Comparison of ENCODE assay signal across 25 cellular contexts in genomic region chr12:30967026-30967425, GRCh38. TPM values are rescaled to one million over a fixed set of nuclear protein-coding genes. Genes with fewer than 3 reads are reported as not detected.
"Had no signal": no experiment of that assay in that cellular context is flagged by ENCODE, and none has a peak within 500 bp of the region (broad histone marks: within the 10 kb centered on the region; RNA-seq: fewer than 3 reads in every experiment).

No MANE protein-coding gene starts in this region.

- H3K27ac ChIP-seq: breast epithelium, coronary artery, hepatocyte, skin epidermis, vagina had no signal

- H2AFZ ChIP-seq: hepatocyte had no signal

- DNase-seq: activated CD4-positive, alpha-beta T cell treated with anti-CD3 and anti-CD28 coated beads, Interleukin-2, amount 50 U/mL, for 1 hour; activated CD8-positive, alpha-beta T cell treated with anti-CD3 and anti-CD28 coated beads for 36 hours; activated T-cell treated with anti-CD3 and anti-CD28 coated beads, Interleukin-2, amount 50 U/mL, for 48 hours; central memory CD4-positive, alpha-beta T cell; effector memory CD4-positive, alpha-beta T cell; islet precursor cell; left colon; naive thymus-derived CD4-positive, alpha-beta T cell; nucleus accumbens; stimulated activated CD4-positive, alpha-beta T cell treated with anti-CD3 and anti-CD28 coated beads, Interleukin-1b, Interleukin-23, amount 100 ng/mL, for 48 hours; stimulated activated CD4-positive, alpha-beta T cell treated with anti-CD3 and anti-CD28 coated beads, Interleukin-4, amount 100 ng/mL, for 4 hours; stimulated activated CD8-positive, alpha-beta memory T cell treated with anti-CD3 and anti-CD28 coated beads, Interleukin-4, amount 100 ng/mL, for 48 hours; stimulated activated naive CD8-positive, alpha-beta T cell treated with anti-CD3 and anti-CD28 coated beads, Interleukin-15, amount 100 ng/mL, for 72 hours; SW 1271; T1000 had no signal

- H3K9me3 ChIP-seq: breast epithelium, vagina had no signal

- FAIRE-seq: frontal cortex had no signal

- H3K27me3 ChIP-seq: breast epithelium, dorsolateral prefrontal cortex, hepatocyte, vagina had no signal

- H3K4me3 ChIP-seq: breast epithelium, coronary artery, dorsolateral prefrontal cortex, hepatocyte, skin epidermis, vagina had no signal

- ATAC-seq: activated CD8-positive, alpha-beta T cell treated with anti-CD3 and anti-CD28 coated beads for 36 hours; left colon; naive thymus-derived CD4-positive, alpha-beta T cell; sciatic nerve; WTC11 had no signal

- H3K36me3 ChIP-seq: breast epithelium, vagina had no signal

- H3K4me2 ChIP-seq: hepatocyte had no signal

- H3K79me2 ChIP-seq: hepatocyte had no signal

RNA-seq across cellular contexts. Expression of gene TSPAN11, which starts 40.5 kb away (rescaled TPM):
- total RNA-seq: activated CD8-positive, alpha-beta T cell treated with anti-CD3 and anti-CD28 coated beads for 36 hours; activated T-helper 2 cell treated with anti-CD3 and anti-CD28 coated beads, Interferon-gamma antibody, Interleukin-2, Interleukin-4, amounts not matched to agents 10 μg/mL and 5 μg/mL and 100 μg/mL, durations not matched to agents 14 hours and 24 hours and 36 hours; naive thymus-derived CD4-positive, alpha-beta T cell had no signal
- polyA plus RNA-seq: naive thymus-derived CD4-positive, alpha-beta T cell had no signal
